1 cellular context compared by ENCODE assay signal in genomic region chr5:8520922-8521321, GRCh38.
TF ChIP-seq lines count a peak whose summit lies in the region.

No MANE protein-coding gene starts in this region.

TF ChIP-seq in WTC11, 78 proteins besides CTCF, POLR2A, EP300 and RAD21 (continued from another document):
- TF ChIP-seq, protein P1, sequence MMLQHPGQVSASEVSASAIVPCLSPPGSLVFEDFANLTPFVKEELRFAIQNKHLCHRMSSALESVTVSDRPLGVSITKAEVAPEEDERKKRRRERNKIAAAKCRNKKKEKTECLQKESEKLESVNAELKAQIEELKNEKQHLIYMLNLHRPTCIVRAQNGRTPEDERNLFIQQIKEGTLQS (CRISPR knock-in tag; conservative IDR thresholded peaks at IDR 0.05): no peak
- TF ChIP-seq, protein P2, sequence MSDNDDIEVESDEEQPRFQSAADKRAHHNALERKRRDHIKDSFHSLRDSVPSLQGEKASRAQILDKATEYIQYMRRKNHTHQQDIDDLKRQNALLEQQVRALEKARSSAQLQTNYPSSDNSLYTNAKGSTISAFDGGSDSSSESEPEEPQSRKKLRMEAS (CRISPR knock-in tag; IDR thresholded peaks at IDR 0.05): no peak
- TF ChIP-seq FOXJ3 (CRISPR knock-in tag; IDR thresholded peaks at IDR 0.05; ENCODE audit: borderline replicate concordance) (no peak), NFE2L1 (CRISPR knock-in tag; IDR thresholded peaks at IDR 0.05) (no peak), ETV6 (CRISPR knock-in tag; IDR thresholded peaks at IDR 0.05) (no peak), ZNF138 (CRISPR knock-in tag; conservative IDR thresholded peaks at IDR 0.05) (no peak)
- TF ChIP-seq, protein P3, sequence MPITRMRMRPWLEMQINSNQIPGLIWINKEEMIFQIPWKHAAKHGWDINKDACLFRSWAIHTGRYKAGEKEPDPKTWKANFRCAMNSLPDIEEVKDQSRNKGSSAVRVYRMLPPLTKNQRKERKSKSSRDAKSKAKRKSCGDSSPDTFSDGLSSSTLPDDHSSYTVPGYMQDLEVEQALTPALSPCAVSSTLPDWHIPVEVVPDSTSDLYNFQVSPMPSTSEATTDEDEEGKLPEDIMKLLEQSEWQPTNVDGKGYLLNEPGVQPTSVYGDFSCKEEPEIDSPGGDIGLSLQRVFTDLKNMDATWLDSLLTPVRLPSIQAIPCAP (CRISPR knock-in tag; IDR thresholded peaks at IDR 0.05): no peak
